In genomic region chr19:12788682-12789097, GRCh38 we compare ENCODE assay signal across 9 cellular contexts. TPM values are rescaled to one million over a fixed set of nuclear protein-coding genes. Genes with fewer than 3 reads are reported as not detected.
DNase-seq lines count a peak whose midpoint lies in the region; ATAC-seq, FAIRE-seq and TF ChIP-seq lines count a peak whose summit lies in the region.
"Had no signal": no experiment of that assay in that cellular context is flagged by ENCODE, and none has a peak within 500 bp of the region (broad histone marks: within the 10 kb centered on the region; RNA-seq: fewer than 3 reads in every experiment).

No MANE protein-coding gene starts in this region.

- H3K4me1 ChIP-seq in pancreas, result peaks cover 16 to 44% (median 21%) of the 10 kb centered on the region in 3 donors

- no peak for ATAC-seq in activated naive CD4-positive, alpha-beta T cell treated with anti-CD3 and anti-CD28 coated beads, Interleukin-2, amount 50 U/mL, for 72 hours
- ATAC-seq in Right ventricle myocardium superior (ENCODE audit: poor library complexity) (no peak), pancreas (no peak), GM21447 (IDR thresholded peaks at IDR 0.05; ENCODE audit: unreplicated experiment) (no peak)

- WGBS in pancreas, 2 donors, result 4% methylated on average over 11 to 12 of the region's 12 CpGs

- peaks cover 12 to 21% of the 10 kb centered on the region in 2 donors for H3K36me3 Mint-ChIP-seq in activated naive CD4-positive, alpha-beta T cell treated with anti-CD3 and anti-CD28 coated beads, Interleukin-2, amount 50 U/mL, for 72 hours

- peak; percentile 71 for DNase-seq in GM03348 (ENCODE audit: low spot score)
- DNase-seq in NCI-H2196 (lab: John Stamatoyannopoulos, UW; ENCODE audit: unreplicated experiment), result peak; percentile 90
- no peak for DNase-seq in activated naive CD4-positive, alpha-beta T cell treated with anti-CD3 and anti-CD28 coated beads, Interleukin-2, amount 50 U/mL, for 72 hours (ENCODE audit: low spot score in 2 of 2)
- peak; percentile 92 for DNase-seq in Right ventricle myocardium superior
- peak; percentile 75 to 91 (median 87) for DNase-seq in pancreas
- DNase-seq in HPDE6-E6E7 (ENCODE audit: extremely low spot score), result no peak

- H3K9me3 Mint-ChIP-seq in activated naive CD4-positive, alpha-beta T cell treated with anti-CD3 and anti-CD28 coated beads, Interleukin-2, amount 50 U/mL, for 72 hours, result no peaks in the 10 kb centered on the region

- no peaks in the 10 kb centered on the region for H3K9me3 ChIP-seq in pancreas
- H3K9me3 ChIP-seq: HAP-1 had no signal

- no peaks in the 10 kb centered on the region for H3K36me3 ChIP-seq in pancreas
- H3K36me3 ChIP-seq: HAP-1 had no signal

- peak overlapping the region; percentile 91 to 95 for H3K27ac Mint-ChIP-seq in activated naive CD4-positive, alpha-beta T cell treated with anti-CD3 and anti-CD28 coated beads, Interleukin-2, amount 50 U/mL, for 72 hours

- TF ChIP-seq CTCF in 22Rv1 (IDR thresholded peaks at IDR 0.05) (no peak), pancreas (IDR thresholded peaks at IDR 0.05) (no peak)

- FAIRE-seq in pancreas (lab: Jason Lieb, UNC), result no peak

- H3K27ac ChIP-seq in 22Rv1, result peak overlapping the region; percentile 98
- H3K27ac ChIP-seq in pancreas, result peak overlapping the region; percentile 95 to 100 (median 99)

- intact Hi-C loops in Right ventricle myocardium superior (cut with DNase I) (no loop called here), pancreas (cut with DNase I) (no loop called here)

- H3K27me3 ChIP-seq in pancreas, result no peaks in the 10 kb centered on the region

- peak overlapping the region in 2 of 4 donors; percentile 70 to 81 for H3K4me3 ChIP-seq in pancreas
- H3K4me3 ChIP-seq: HAP-1 had no signal

RNA-seq across cellular contexts. Expression of gene JUNB, which starts 2.6 kb away (rescaled TPM):
- total RNA-seq in activated naive CD4-positive, alpha-beta T cell treated with anti-CD3 and anti-CD28 coated beads, Interleukin-2, amount 50 U/mL, for 72 hours, result 100 to 1,000 TPM; 400 to 402 TPM
- total RNA-seq in Right ventricle myocardium superior, result 23.9 TPM
- total RNA-seq in pancreas, result 100 to 1,000 TPM in 2 of 6 donors, 10 to 100 TPM in 4; 41.6 to 109 (median 70.7) TPM
- polyA plus RNA-seq in pancreas, result 100 to 1,000 TPM; 172 to 206 TPM

RNA-seq across cellular contexts. Expression of gene PRDX2, which starts 12.9 kb away (rescaled TPM):
- 100 to 1,000 TPM; 317 to 357 TPM for total RNA-seq in activated naive CD4-positive, alpha-beta T cell treated with anti-CD3 and anti-CD28 coated beads, Interleukin-2, amount 50 U/mL, for 72 hours
- total RNA-seq in Right ventricle myocardium superior, result 684 TPM
- total RNA-seq in pancreas, result 100 to 1,000 TPM in 4 of 6 donors, 10 to 100 TPM in 2; 77.5 to 109 (median 103) TPM
- 100 to 1,000 TPM in 1 of 2 donors, 10 to 100 TPM in 1; 75.8 to 172 TPM for polyA plus RNA-seq in pancreas

RNA-seq across cellular contexts. Expression of gene THSD8, which starts 13.2 kb away (rescaled TPM):
- total RNA-seq in activated naive CD4-positive, alpha-beta T cell treated with anti-CD3 and anti-CD28 coated beads, Interleukin-2, amount 50 U/mL, for 72 hours, result 10 to 100 TPM; 39.4 to 42.7 TPM
- total RNA-seq in Right ventricle myocardium superior, result 1.6 TPM
- total RNA-seq in pancreas, result 1 to 10 TPM in 5 of 6 donors, under 1 TPM in 1; 0.90 to 3.9 (median 2.1) TPM
- 1 to 10 TPM; 1.3 to 2.0 TPM for polyA plus RNA-seq in pancreas

RNA-seq across cellular contexts. Expression of gene HOOK2, which starts 13.3 kb away (rescaled TPM):
- total RNA-seq in activated naive CD4-positive, alpha-beta T cell treated with anti-CD3 and anti-CD28 coated beads, Interleukin-2, amount 50 U/mL, for 72 hours, result 10 to 100 TPM; 37.9 to 41.5 TPM
- 43.6 TPM for total RNA-seq in Right ventricle myocardium superior
- 10 to 100 TPM; 37.7 to 60.9 (median 49.0) TPM for total RNA-seq in pancreas
- polyA plus RNA-seq in pancreas, result 100 to 1,000 TPM; 268 to 300 TPM

RNA-seq across cellular contexts. Expression of gene RNASEH2A, which starts 17.7 kb away (rescaled TPM):
- total RNA-seq in activated naive CD4-positive, alpha-beta T cell treated with anti-CD3 and anti-CD28 coated beads, Interleukin-2, amount 50 U/mL, for 72 hours, result 10 to 100 TPM; 37.0 to 41.4 TPM
- total RNA-seq in Right ventricle myocardium superior (6.3 TPM), pancreas (1 to 10 TPM; 1.7 to 6.0 (median 3.0) TPM)
- polyA plus RNA-seq in pancreas, result 1 to 10 TPM; 3.9 to 5.5 TPM

Comparison
In these comparisons a context has a peak if more than half of its experiments do, and no peak if none do; other contexts are left out.
1. DNase-seq: peak in GM03348 (single experiment), NCI-H2196 (single experiment), Right ventricle myocardium superior (single experiment) and pancreas (6 of 6); none in activated naive CD4-positive, alpha-beta T cell treated with anti-CD3 and anti-CD28 coated beads, Interleukin-2, amount 50 U/mL, for 72 hours (0 of 2) and HPDE6-E6E7 (single experiment).
2. RNA of gene THSD8, which starts 13.2 kb away (total RNA-seq): 39.4 to 42.7 TPM in activated naive CD4-positive, alpha-beta T cell treated with anti-CD3 and anti-CD28 coated beads, Interleukin-2, amount 50 U/mL, for 72 hours; 0.90 to 3.9 TPM in pancreas and 1.6 TPM in Right ventricle myocardium superior (single experiment); every median in the first group is over 4 times any median in the second.